ENCODE assay signal across 8 cellular contexts in genomic region chr2:112958428-112959108, GRCh38. TPM values are rescaled to one million over a fixed set of nuclear protein-coding genes. Genes with fewer than 3 reads are reported as not detected.
DNase-seq lines count a peak whose midpoint lies in the region; ATAC-seq and TF ChIP-seq lines count a peak whose summit lies in the region.

No MANE protein-coding gene starts in this region.

- H3K27me3 ChIP-seq in CD8-positive, alpha-beta memory T cell (ENCODE audit: insufficient read depth, low read length, poor library complexity, severe bottlenecking) = peaks cover 7% of the 10 kb centered on the region
- H3K27me3 ChIP-seq in right lobe of liver = no peaks in the 10 kb centered on the region
- no peaks in the 10 kb centered on the region for H3K27me3 ChIP-seq in transverse colon

- intact Hi-C loops in right lobe of liver (cut with DNase I) (no loop called here), transverse colon (cut with DNase I; ENCODE audit: low total_unique reads) (no loop called here)

- no peaks in the 10 kb centered on the region for H3K4me1 Mint-ChIP-seq in CD8-positive, alpha-beta memory T cell

- H3K9me3 ChIP-seq in CD8-positive, alpha-beta memory T cell (ENCODE audit: low read length) = no peaks in the 10 kb centered on the region
- no peaks in the 10 kb centered on the region for H3K9me3 ChIP-seq in right lobe of liver
- H3K9me3 ChIP-seq in transverse colon = no peaks in the 10 kb centered on the region

- H3K27ac ChIP-seq in CD8-positive, alpha-beta memory T cell (ENCODE audit: low read depth, low read length) = no peak overlapping the region
- H3K27ac ChIP-seq in right lobe of liver (no peak overlapping the region), transverse colon (no peak overlapping the region)

- no peaks in the 10 kb centered on the region for H3K9me3 Mint-ChIP-seq in CD8-positive, alpha-beta memory T cell

- peak; percentile 92 to 95 (median 94) for ATAC-seq in right lobe of liver
- ATAC-seq in HG02973 (IDR thresholded peaks at IDR 0.05; ENCODE audit: unreplicated experiment) = no peak

- no peak overlapping the region for H3K27ac Mint-ChIP-seq in CD8-positive, alpha-beta memory T cell

- POLR2A ChIA-PET in CD8-positive, alpha-beta memory T cell (lab: Charles Lee) = no interaction called here

- H3K4me3 Mint-ChIP-seq in CD8-positive, alpha-beta memory T cell = no peak overlapping the region

- TF ChIP-seq POLR2A in right lobe of liver (IDR thresholded peaks at IDR 0.05) (no peak), transverse colon (IDR thresholded peaks at IDR 0.05) (no peak)

- no peak overlapping the region for H3K4me3 ChIP-seq in CD8-positive, alpha-beta memory T cell (ENCODE audit: low read length)
- no peak overlapping the region for H3K4me3 ChIP-seq in choroid plexus epithelial cell (ENCODE audit: low read depth, low read length)
- no peak overlapping the region for H3K4me3 ChIP-seq in right lobe of liver
- no peak overlapping the region for H3K4me3 ChIP-seq in transverse colon

- TF ChIP-seq CTCF in choroid plexus epithelial cell (conservative IDR thresholded peaks at IDR 0.05; ENCODE audit: low read depth, low read length) (peak; percentile 88), right lobe of liver (IDR thresholded peaks at IDR 0.05) (peak; percentile 66 to 84 (median 80)), transverse colon (IDR thresholded peaks at IDR 0.05) (peak; percentile 58 to 80 (median 68))

- peaks cover 0 to 11% of the 10 kb centered on the region in 2 donors for H3K27me3 Mint-ChIP-seq in CD8-positive, alpha-beta memory T cell

- CTCF ChIA-PET in CD8-positive, alpha-beta memory T cell (lab: Charles Lee) = interaction anchor here (1.0 to 1.7 kb wide), 6 partner anchors 12 to 215 kb away, joined by 3 to 8 read pairs (median 4); partner anchors contain the start of gene IL36G

- H3K36me3 ChIP-seq in CD8-positive, alpha-beta memory T cell (ENCODE audit: insufficient read depth, low read length) = no peaks in the 10 kb centered on the region
- no peaks in the 10 kb centered on the region for H3K36me3 ChIP-seq in right lobe of liver
- no peaks in the 10 kb centered on the region for H3K36me3 ChIP-seq in transverse colon

- no peaks in the 10 kb centered on the region for H3K4me1 ChIP-seq in CD8-positive, alpha-beta memory T cell (ENCODE audit: insufficient read depth, low read length)
- no peaks in the 10 kb centered on the region for H3K4me1 ChIP-seq in right lobe of liver
- no peaks in the 10 kb centered on the region for H3K4me1 ChIP-seq in transverse colon

- peak in 3 of 5 donors; percentile 30 to 50 (median 46) for DNase-seq in CD8-positive, alpha-beta memory T cell
- peak; percentile 35 for DNase-seq in GM19240 (ENCODE audit: insufficient read length, low spot score)
- DNase-seq in NCI-H1105 treated with DMSO at 0.1 percent for 48 hours (lab: John Stamatoyannopoulos, UW) = peak; percentile 57
- peak; percentile 1 for DNase-seq in T-helper 22 cell (ENCODE audit: low read depth)
- peak; percentile 79 for DNase-seq in choroid plexus epithelial cell (ENCODE audit: low read depth)
- DNase-seq in right lobe of liver = no peak
- DNase-seq in transverse colon = no peak

- no peaks in the 10 kb centered on the region for H3K36me3 Mint-ChIP-seq in CD8-positive, alpha-beta memory T cell

- TF ChIP-seq EP300 in transverse colon (IDR thresholded peaks at IDR 0.05; ENCODE audit: low read depth) = no peak

- in situ Hi-C loops in transverse colon (cut with MboI; ENCODE audit: low pct_ligation_motif_present in 1 of 4, low pct_unique_long_range_greater_than_20kb in 1 of 4, low sequenced_read_pairs in 3 of 4) = loop anchor here in 2 of 4 donors (10.0 to 25.0 kb wide), 3 partner anchors 204 to 346 kb away; no protein-coding TSS in a partner anchor

- WGBS in right lobe of liver (ENCODE audit: insufficient coverage, low coverage, low lambda C conversion rate, missing lambda C conversion rate) = 35% methylated on average over 8 of the region's 9 CpGs
- WGBS in transverse colon (ENCODE audit: low coverage in 1 of 2), 2 donors = 38 to 43% methylated on average over 8 to 9 of the region's 9 CpGs

RNA-seq across cellular contexts. Expression of gene IL36G, which starts 19.2 kb away (rescaled TPM):
- not detected for total RNA-seq in CD8-positive, alpha-beta memory T cell
- polyA plus RNA-seq in CD8-positive, alpha-beta memory T cell = not detected
- total RNA-seq in right lobe of liver = not detected
- 1 to 10 TPM in 1 of 4 donors, not detected in 3; 2.8 TPM for total RNA-seq in transverse colon

RNA-seq across cellular contexts. Expression of gene IL36A, which starts 46.7 kb away (rescaled TPM):
- not detected for total RNA-seq in CD8-positive, alpha-beta memory T cell
- not detected for polyA plus RNA-seq in CD8-positive, alpha-beta memory T cell
- total RNA-seq in right lobe of liver (not detected), transverse colon (not detected)

RNA-seq across cellular contexts. Expression of gene IL37, which starts 47.6 kb away (rescaled TPM):
- total RNA-seq in CD8-positive, alpha-beta memory T cell = not detected
- polyA plus RNA-seq in CD8-positive, alpha-beta memory T cell = not detected
- not detected for total RNA-seq in right lobe of liver
- total RNA-seq in transverse colon = 1 to 10 TPM in 2 of 4 donors, not detected in 2; 1.1 to 2.6 TPM

Comparison
In these comparisons a context has a peak if more than half of its experiments do, and no peak if none do; other contexts are left out.
1. DNase-seq: peak in CD8-positive, alpha-beta memory T cell (3 of 5), GM19240 (single experiment), NCI-H1105 treated with DMSO at 0.1 percent for 48 hours (single experiment), T-helper 22 cell (single experiment) and choroid plexus epithelial cell (single experiment); none in right lobe of liver (0 of 3) and transverse colon (single experiment).
2. Peak in every context shown above with its lines, with median percentiles within 50 percentile points of each other: CTCF ChIP-seq.